Comparison of ENCODE assay signal across 20 cellular contexts in genomic region chr6:8506123-8506522, GRCh38.
"Had no signal": no experiment of that assay in that cellular context is flagged by ENCODE, and none has a peak within 500 bp of the region (broad histone marks: within the 10 kb centered on the region; RNA-seq: fewer than 3 reads in every experiment).

No MANE protein-coding gene starts in this region.

- H3K79me2 ChIP-seq: parathyroid adenoma had no signal

- H3K4me2 ChIP-seq: smooth muscle cell had no signal

- H3K4me3 Mint-ChIP-seq: activated CD4-positive, alpha-beta T cell treated with anti-CD3 and anti-CD28 coated beads, Interleukin-2, amount 10 ng/mL, durations not matched to agents 7 days and 5 days; activated T-cell treated with anti-CD3 and anti-CD28 coated beads, Interleukin-2, amount 50 U/mL, for 72 hours; immature natural killer cell; naive thymus-derived CD4-positive, alpha-beta T cell; stimulated activated memory B cell treated with anti-CD40 and anti-IgM and Interleukin-4, amounts not matched to agents 10 μg/mL and 1 μg/mL and 100 μg/mL, for 72 hours; T-helper 1 cell treated with Interleukin-12 subunit alpha and Interleukin-12 subunit beta and Interleukin-4 antibody, amounts not matched to agents 30 μg/mL and 1 μg/mL, for 36 hours had no signal

- H2AFZ ChIP-seq: parathyroid adenoma had no signal

- H3K27me3 ChIP-seq: cardiac muscle cell, upper lobe of left lung had no signal

- H3K9me3 ChIP-seq: upper lobe of left lung had no signal

- H3K9ac ChIP-seq: parathyroid adenoma had no signal

- DNase-seq: activated CD4-positive, alpha-beta T cell treated with anti-CD3 and anti-CD28 coated beads, Interleukin-2, amount 10 ng/mL, durations not matched to agents 7 days and 5 days; activated effector memory CD4-positive, alpha-beta T cell treated with anti-CD3 and anti-CD28 coated beads, Interleukin-2, amount 50 U/mL, for 16 hours; activated naive CD4-positive, alpha-beta T cell treated with anti-CD3 and anti-CD28 coated beads, Interleukin-2, amount 50 U/mL, for 16 hours; activated T-cell treated with anti-CD3 and anti-CD28 coated beads, Interleukin-2, amount 50 U/mL, for 72 hours; dermis blood vessel endothelial cell; effector memory CD4-positive, alpha-beta T cell; hippocampal formation; immature natural killer cell; mesenchymal stem cell; naive thymus-derived CD4-positive, alpha-beta T cell; stimulated activated CD4-positive, alpha-beta T cell treated with anti-CD3 and anti-CD28 coated beads, Interleukin-4, amount 100 ng/mL, for 4 hours; upper lobe of left lung had no signal

- H3K27me3 Mint-ChIP-seq: activated CD4-positive, alpha-beta T cell treated with anti-CD3 and anti-CD28 coated beads, Interleukin-2, amount 10 ng/mL, durations not matched to agents 7 days and 5 days had no signal

- H3K27ac ChIP-seq: cardiac muscle cell, parathyroid adenoma, thoracic aorta, upper lobe of left lung had no signal

- ATAC-seq: activated CD4-positive, CD25-positive, alpha-beta regulatory T cell treated with anti-CD3 and anti-CD28 coated beads, Interleukin-2, amount 50 U/mL, for 24 hours; activated T-cell treated with anti-CD3 and anti-CD28 coated beads, Interleukin-2, amount 50 U/mL, for 72 hours; naive thymus-derived CD4-positive, alpha-beta T cell; sciatic nerve; stimulated activated memory B cell treated with anti-CD40 and anti-IgM and Interleukin-4, amounts not matched to agents 10 μg/mL and 1 μg/mL and 100 μg/mL, for 72 hours had no signal

- H3K36me3 ChIP-seq: cardiac muscle cell, thoracic aorta, upper lobe of left lung had no signal

- H3K4me3 ChIP-seq: cardiac muscle cell, smooth muscle cell, thoracic aorta, upper lobe of left lung had no signal

- H3K4me1 Mint-ChIP-seq: activated CD4-positive, alpha-beta T cell treated with anti-CD3 and anti-CD28 coated beads, Interleukin-2, amount 10 ng/mL, durations not matched to agents 7 days and 5 days; immature natural killer cell; naive thymus-derived CD4-positive, alpha-beta T cell; stimulated activated memory B cell treated with anti-CD40 and anti-IgM and Interleukin-4, amounts not matched to agents 10 μg/mL and 1 μg/mL and 100 μg/mL, for 72 hours had no signal

- H3K4me1 ChIP-seq: parathyroid adenoma, upper lobe of left lung had no signal

- H3K36me3 Mint-ChIP-seq: immature natural killer cell; naive thymus-derived CD4-positive, alpha-beta T cell; stimulated activated memory B cell treated with anti-CD40 and anti-IgM and Interleukin-4, amounts not matched to agents 10 μg/mL and 1 μg/mL and 100 μg/mL, for 72 hours had no signal

- H3K9me3 Mint-ChIP-seq: activated CD4-positive, alpha-beta T cell treated with anti-CD3 and anti-CD28 coated beads, Interleukin-2, amount 10 ng/mL, durations not matched to agents 7 days and 5 days; activated T-cell treated with anti-CD3 and anti-CD28 coated beads, Interleukin-2, amount 50 U/mL, for 72 hours; T-helper 1 cell treated with Interleukin-12 subunit alpha and Interleukin-12 subunit beta and Interleukin-4 antibody, amounts not matched to agents 30 μg/mL and 1 μg/mL, for 36 hours had no signal

- H3K27ac Mint-ChIP-seq: activated CD4-positive, alpha-beta T cell treated with anti-CD3 and anti-CD28 coated beads, Interleukin-2, amount 10 ng/mL, durations not matched to agents 7 days and 5 days; activated T-cell treated with anti-CD3 and anti-CD28 coated beads, Interleukin-2, amount 50 U/mL, for 72 hours; immature natural killer cell; naive thymus-derived CD4-positive, alpha-beta T cell; stimulated activated memory B cell treated with anti-CD40 and anti-IgM and Interleukin-4, amounts not matched to agents 10 μg/mL and 1 μg/mL and 100 μg/mL, for 72 hours; T-helper 1 cell treated with Interleukin-12 subunit alpha and Interleukin-12 subunit beta and Interleukin-4 antibody, amounts not matched to agents 30 μg/mL and 1 μg/mL, for 36 hours had no signal
